In the genomic region with DNA sequence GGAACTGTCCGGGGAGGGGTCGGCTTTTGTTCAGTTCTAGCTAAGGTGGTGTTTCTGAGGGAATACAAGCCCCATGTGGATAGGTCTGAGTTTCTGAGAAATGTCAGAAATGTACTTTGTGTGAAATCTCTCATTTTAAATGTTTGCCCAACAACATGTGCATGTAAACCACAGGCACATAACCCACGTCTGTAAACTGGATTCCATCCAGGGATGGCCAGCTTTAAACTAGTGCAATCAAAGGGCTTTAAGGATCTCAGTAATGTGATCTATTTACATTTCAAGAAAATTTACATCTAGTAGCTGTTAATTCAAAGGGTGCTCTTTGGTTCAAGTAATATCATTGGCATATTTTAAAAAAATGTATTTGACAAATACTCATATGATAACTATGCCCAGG, we compare ENCODE assay signal across 18 cellular contexts. TPM values are rescaled to one million over a fixed set of nuclear protein-coding genes. Genes with fewer than 3 reads are reported as not detected.
A peak's percentile ranks its signal among the peaks of the same experiment; 100 is the strongest.
DNase-seq lines count a peak whose midpoint lies in the region; ATAC-seq and TF ChIP-seq lines count a peak whose summit lies in the region.
"Had no signal": no experiment of that assay in that cellular context is flagged by ENCODE, and none has a peak within 500 bp of the region (broad histone marks: within the 10 kb centered on the region; RNA-seq: fewer than 3 reads in every experiment).

No MANE protein-coding gene starts in this region.

- peak; percentile 23 for ATAC-seq in left lung
- no peak for ATAC-seq in GM21526 (IDR thresholded peaks at IDR 0.05; ENCODE audit: low FRiP score, unreplicated experiment)
- ATAC-seq: HCT116, SK-N-SH treated with all-trans-retinoic acid at 6 μM for 48 hours had no signal

- peaks cover 30% of the 10 kb centered on the region for H3K27me3 Mint-ChIP-seq in activated T-helper 1 cell treated with anti-CD3 and anti-CD28 coated beads, Interleukin-12 subunit alpha, Interleukin-12 subunit beta, Interleukin-2, Interleukin-4 antibody, amounts not matched to agents 30 ng/mL and 10 ng/mL and 1 ng/mL, durations not matched to agents 14 hours and 24 hours and 36 hours (ENCODE audit: insufficient read depth)

- no peaks in the 10 kb centered on the region for H3K9me3 ChIP-seq in left lung
- H3K9me3 ChIP-seq: BE2C had no signal

- H3K4me1 ChIP-seq in left lung, result no peaks in the 10 kb centered on the region
- H3K4me1 ChIP-seq: BE2C had no signal

- H3K4me1 Mint-ChIP-seq in activated T-helper 1 cell treated with anti-CD3 and anti-CD28 coated beads, Interleukin-12 subunit alpha, Interleukin-12 subunit beta, Interleukin-2, Interleukin-4 antibody, amounts not matched to agents 30 ng/mL and 10 ng/mL and 1 ng/mL, durations not matched to agents 14 hours and 24 hours and 36 hours (ENCODE audit: low read depth), result no peaks in the 10 kb centered on the region

- H3K36me3 Mint-ChIP-seq in activated T-helper 1 cell treated with anti-CD3 and anti-CD28 coated beads, Interleukin-12 subunit alpha, Interleukin-12 subunit beta, Interleukin-2, Interleukin-4 antibody, amounts not matched to agents 30 ng/mL and 10 ng/mL and 1 ng/mL, durations not matched to agents 14 hours and 24 hours and 36 hours (ENCODE audit: low read depth), result no peaks in the 10 kb centered on the region

- no peaks in the 10 kb centered on the region for H3K9me3 Mint-ChIP-seq in activated T-helper 1 cell treated with anti-CD3 and anti-CD28 coated beads, Interleukin-12 subunit alpha, Interleukin-12 subunit beta, Interleukin-2, Interleukin-4 antibody, amounts not matched to agents 30 ng/mL and 10 ng/mL and 1 ng/mL, durations not matched to agents 14 hours and 24 hours and 36 hours

- H3K36me3 ChIP-seq in left lung, result no peaks in the 10 kb centered on the region
- H3K36me3 ChIP-seq: BE2C had no signal

- H3K27me3 ChIP-seq in left lung, result no peaks in the 10 kb centered on the region
- H3K27me3 ChIP-seq: BE2C had no signal

- intact Hi-C loops in left lung (cut with DNase I), result loop anchor here in 1 of 2 donors (10.0 kb wide), 1 partner anchor 316 kb away; no protein-coding TSS in a partner anchor
- intact Hi-C loops in activated T-helper 1 cell treated with anti-CD3 and anti-CD28 coated beads, Interleukin-12 subunit alpha, Interleukin-12 subunit beta, Interleukin-2, Interleukin-4 antibody, amounts not matched to agents 30 ng/mL and 10 ng/mL and 1 ng/mL, durations not matched to agents 14 hours and 24 hours and 36 hours (cut with micrococcal nuclease), result no loop called here

- DNase-seq in NCI-H1105 treated with DMSO at 0.1 percent for 48 hours (lab: John Stamatoyannopoulos, UW) (peak; percentile 21), NCI-H1105 (lab: John Stamatoyannopoulos, UW) (no peak), EL (peak; percentile 31), NCI-H526 treated with DMSO at 0.1 percent for 48 hours (lab: John Stamatoyannopoulos, UW) (peak; percentile 78), left lung (no peak), ecto neural progenitor cell (ENCODE audit: low spot score) (no peak)
- no peak for DNase-seq in activated T-helper 1 cell treated with anti-CD3 and anti-CD28 coated beads, Interleukin-12 subunit alpha, Interleukin-12 subunit beta, Interleukin-2, Interleukin-4 antibody, amounts not matched to agents 30 ng/mL and 10 ng/mL and 1 ng/mL, durations not matched to agents 14 hours and 24 hours and 36 hours (ENCODE audit: low spot score)
- DNase-seq: BE2C, DND-41, KG1, NCI-H1436, NCI-H187 treated with DMSO at 0.1 percent for 48 hours, NCI-H2171 treated with DMSO at 0.1 percent for 48 hours, NCI-H524 treated with DMSO at 0.1 percent for 48 hours had no signal

- H3K4me3 Mint-ChIP-seq in activated T-helper 1 cell treated with anti-CD3 and anti-CD28 coated beads, Interleukin-12 subunit alpha, Interleukin-12 subunit beta, Interleukin-2, Interleukin-4 antibody, amounts not matched to agents 30 ng/mL and 10 ng/mL and 1 ng/mL, durations not matched to agents 14 hours and 24 hours and 36 hours, result no peak overlapping the region

- no peak for TF ChIP-seq CTCF in left lung (IDR thresholded peaks at IDR 0.05)

- H3K27ac ChIP-seq in left lung, result no peak overlapping the region
- H3K27ac ChIP-seq: RWPE1 had no signal

- no peak overlapping the region for H3K27ac Mint-ChIP-seq in activated T-helper 1 cell treated with anti-CD3 and anti-CD28 coated beads, Interleukin-12 subunit alpha, Interleukin-12 subunit beta, Interleukin-2, Interleukin-4 antibody, amounts not matched to agents 30 ng/mL and 10 ng/mL and 1 ng/mL, durations not matched to agents 14 hours and 24 hours and 36 hours

- no peak overlapping the region for H3K4me3 ChIP-seq in left lung

RNA-seq across cellular contexts. Expression of gene POLR2M, which starts 52.0 kb away (rescaled TPM):
- 10 to 100 TPM; 56.2 to 57.3 TPM for total RNA-seq in left lung
- total RNA-seq in activated T-helper 1 cell treated with anti-CD3 and anti-CD28 coated beads, Interleukin-12 subunit alpha, Interleukin-12 subunit beta, Interleukin-2, Interleukin-4 antibody, amounts not matched to agents 30 ng/mL and 10 ng/mL and 1 ng/mL, durations not matched to agents 14 hours and 24 hours and 36 hours, result 60.3 and 62.4 TPM in 2 replicates

Comparison
In these comparisons a context has a peak if more than half of its experiments do, and no peak if none do; other contexts are left out.
1. DNase-seq: peak in NCI-H1105 treated with DMSO at 0.1 percent for 48 hours (single experiment), EL (single experiment) and NCI-H526 treated with DMSO at 0.1 percent for 48 hours (single experiment); none in NCI-H1105 (single experiment), left lung (0 of 2), ecto neural progenitor cell (single experiment) and activated T-helper 1 cell treated with anti-CD3 and anti-CD28 coated beads, Interleukin-12 subunit alpha, Interleukin-12 subunit beta, Interleukin-2, Interleukin-4 antibody, amounts not matched to agents 30 ng/mL and 10 ng/mL and 1 ng/mL, durations not matched to agents 14 hours and 24 hours and 36 hours (single experiment).